Comparison of ENCODE assay signal across 16 cellular contexts in the genomic region with DNA sequence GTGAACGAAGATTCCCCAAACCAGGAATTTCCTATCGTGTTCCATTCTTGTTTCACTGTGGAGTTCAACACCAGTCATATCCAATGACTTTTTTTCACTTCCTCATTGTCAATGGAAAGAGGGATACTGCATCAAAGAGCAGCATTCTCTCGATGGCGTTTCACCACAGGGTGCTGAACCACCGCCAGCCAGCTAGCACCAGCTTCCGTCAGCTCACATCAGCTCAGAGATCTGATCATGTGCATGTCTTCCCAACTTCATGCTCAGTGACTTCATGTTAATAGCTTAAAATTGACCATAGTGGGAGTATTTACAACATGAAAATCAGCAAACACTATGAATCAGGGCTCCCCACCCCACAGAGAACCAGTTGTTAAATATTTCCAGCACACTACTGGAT.
"Had no signal": no experiment of that assay in that cellular context is flagged by ENCODE, and none has a peak within 500 bp of the region (broad histone marks: within the 10 kb centered on the region; RNA-seq: fewer than 3 reads in every experiment).

No MANE protein-coding gene starts in this region.

- H3K9me3 ChIP-seq: body of pancreas, colonic mucosa, pancreas, transverse colon had no signal

- H3K27me3 Mint-ChIP-seq: activated CD4-positive, alpha-beta T cell treated with anti-CD3 and anti-CD28 coated beads for 36 hours; activated T-helper 17 cell treated with anti-CD3 and anti-CD28 coated beads, Interleukin-2, amount 50 U/mL, for 72 hours; central memory CD8-positive, alpha-beta T cell had no signal

- DNase-seq: activated CD4-positive, alpha-beta T cell treated with anti-CD3 and anti-CD28 coated beads for 36 hours; activated CD4-positive, alpha-beta T cell treated with anti-CD3 and anti-CD28 coated beads, Interleukin-2, amount 50 U/mL, for 48 hours; activated naive CD4-positive, alpha-beta T cell treated with Interleukin-2 at 50 U/mL for 16 hours; body of pancreas; colonic mucosa; mesenchymal stem cell; naive thymus-derived CD4-positive, alpha-beta T cell; pancreas; stimulated activated CD4-positive, alpha-beta T cell treated with anti-CD3 and anti-CD28 coated beads, Interleukin-12 subunit alpha, Interleukin-12 subunit beta, amount 100 ng/mL, for 4 hours; stimulated activated CD4-positive, alpha-beta T cell treated with anti-CD3 and anti-CD28 coated beads, Interleukin-1b, Interleukin-23, amount 100 ng/mL, for 48 hours; stimulated activated naive CD4-positive, alpha-beta T cell treated with Interleukin-2 at 50 U/mL for 16 hours; transverse colon had no signal

- H3K4me3 Mint-ChIP-seq: activated CD4-positive, alpha-beta T cell treated with anti-CD3 and anti-CD28 coated beads for 36 hours; activated T-helper 17 cell treated with anti-CD3 and anti-CD28 coated beads, Interleukin-2, amount 50 U/mL, for 72 hours; central memory CD8-positive, alpha-beta T cell; naive thymus-derived CD4-positive, alpha-beta T cell had no signal

- FAIRE-seq: pancreas, TTC549 had no signal

- H3K36me3 ChIP-seq: colonic mucosa, pancreas, transverse colon had no signal

- ATAC-seq: activated CD4-positive, alpha-beta T cell treated with anti-CD3 and anti-CD28 coated beads for 36 hours; activated T-helper 17 cell treated with anti-CD3 and anti-CD28 coated beads, Interleukin-2, amount 50 U/mL, for 72 hours; body of pancreas; naive thymus-derived CD4-positive, alpha-beta T cell; pancreas had no signal

- H3K27me3 ChIP-seq: body of pancreas, colonic mucosa, pancreas, transverse colon had no signal

- H3K27ac Mint-ChIP-seq: activated CD4-positive, alpha-beta T cell treated with anti-CD3 and anti-CD28 coated beads for 36 hours; activated T-helper 17 cell treated with anti-CD3 and anti-CD28 coated beads, Interleukin-2, amount 50 U/mL, for 72 hours; naive thymus-derived CD4-positive, alpha-beta T cell had no signal

- H3K27ac ChIP-seq: body of pancreas, colonic mucosa, pancreas, SK-N-MC had no signal

- H3K4me3 ChIP-seq: body of pancreas, colonic mucosa, pancreas, SK-N-MC, transverse colon had no signal

- H3K4me1 Mint-ChIP-seq: activated CD4-positive, alpha-beta T cell treated with anti-CD3 and anti-CD28 coated beads for 36 hours; activated T-helper 17 cell treated with anti-CD3 and anti-CD28 coated beads, Interleukin-2, amount 50 U/mL, for 72 hours; central memory CD8-positive, alpha-beta T cell; naive thymus-derived CD4-positive, alpha-beta T cell had no signal

- H3K4me1 ChIP-seq: body of pancreas, colonic mucosa, pancreas had no signal

- H3K9me3 Mint-ChIP-seq: activated T-helper 17 cell treated with anti-CD3 and anti-CD28 coated beads, Interleukin-2, amount 50 U/mL, for 72 hours; central memory CD8-positive, alpha-beta T cell had no signal
